In the genomic region with DNA sequence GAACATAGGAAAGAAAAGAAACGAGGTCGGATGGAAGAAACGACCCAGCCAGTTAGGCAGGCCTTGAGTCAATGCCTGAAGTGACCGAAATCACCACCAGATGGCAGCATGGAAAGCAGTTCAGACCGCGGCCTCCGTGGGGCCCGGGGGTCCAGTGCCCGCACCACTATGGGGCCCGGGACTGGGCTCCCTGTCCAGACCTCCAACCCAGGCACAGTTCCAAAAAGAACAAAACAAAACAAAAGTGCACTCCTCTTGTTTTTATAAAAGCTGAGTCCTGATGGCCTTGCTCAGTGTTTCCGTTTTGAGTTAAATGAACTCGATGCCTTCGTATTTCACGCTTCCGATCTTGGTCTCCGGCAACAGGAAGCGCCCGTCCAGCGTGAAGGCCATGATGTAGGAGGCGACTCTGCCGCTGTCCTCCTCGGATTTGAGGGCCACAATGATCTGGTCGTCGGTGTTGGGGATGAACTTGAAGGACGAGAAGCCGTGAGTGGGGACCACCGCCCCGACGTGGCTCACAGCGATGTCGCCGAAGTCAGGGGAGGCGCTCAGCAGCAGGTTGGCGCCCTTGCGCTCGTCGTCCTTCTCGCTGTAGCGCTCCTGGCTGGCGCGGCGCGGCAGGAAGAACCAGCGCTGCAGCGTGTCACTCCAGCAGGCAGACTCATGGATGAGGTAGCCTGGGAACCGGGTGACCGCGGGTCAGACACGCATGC, we compare ENCODE assay signal across 9 cellular contexts. TPM values are rescaled to one million over a fixed set of nuclear protein-coding genes. Genes with fewer than 3 reads are reported as not detected.
DNase-seq lines count a peak whose midpoint lies in the region; ATAC-seq and TF ChIP-seq lines count a peak whose summit lies in the region.
"Had no signal": no experiment of that assay in that cellular context is flagged by ENCODE, and none has a peak within 500 bp of the region (broad histone marks: within the 10 kb centered on the region; RNA-seq: fewer than 3 reads in every experiment).

No MANE protein-coding gene starts in this region.

- no peak for TF ChIP-seq EP300 in ovary (IDR thresholded peaks at IDR 0.05)

- peak; percentile 73 to 80 for ATAC-seq in activated T-cell treated with anti-CD3 and anti-CD28 coated beads, Interleukin-2, amount 50 U/mL, for 4 hours

- peaks cover 5% of the 10 kb centered on the region for H3K4me1 Mint-ChIP-seq in activated T-cell treated with anti-CD3 and anti-CD28 coated beads, Interleukin-2, amount 50 U/mL, for 4 hours (ENCODE audit: low read depth)

- H3K4me3 Mint-ChIP-seq in activated T-cell treated with anti-CD3 and anti-CD28 coated beads, Interleukin-2, amount 50 U/mL, for 4 hours, result no peak overlapping the region

- TF ChIP-seq POLR2A in ovary (IDR thresholded peaks at IDR 0.05), result no peak

- WGBS in ovary, 3 donors, result 56 to 68% (median 63%) methylated on average over 49 of the region's 49 CpGs

- TF ChIP-seq CTCF in GM10248 (IDR thresholded peaks at IDR 0.05; ENCODE audit: control extremely low read depth, extremely low read depth, low read depth, missing control alignments) (peak; percentile 56), fibroblast of villous mesenchyme (IDR thresholded peaks at IDR 0.05; ENCODE audit: insufficient read depth, low read depth, low read length) (peak; percentile 75), ovary (IDR thresholded peaks at IDR 0.05) (peak; percentile 65 to 76 (median 70))

- CTCF ChIA-PET in GM10248 (lab: Yijun Ruan, JAX), result interaction anchor here (1.0 to 1.6 kb wide), 4 partner anchors 17 to 496 kb away, joined by 3 read pairs; no protein-coding TSS in a partner anchor

- H3K27ac ChIP-seq in ovary, result peak overlapping the region in 1 of 2 donors; percentile 18
- H3K27ac ChIP-seq: SK-N-MC had no signal

- H3K36me3 ChIP-seq in ovary, result no peaks in the 10 kb centered on the region

- H3K9me3 Mint-ChIP-seq in activated T-cell treated with anti-CD3 and anti-CD28 coated beads, Interleukin-2, amount 50 U/mL, for 4 hours, result no peaks in the 10 kb centered on the region

- H3K36me3 Mint-ChIP-seq in activated T-cell treated with anti-CD3 and anti-CD28 coated beads, Interleukin-2, amount 50 U/mL, for 4 hours (ENCODE audit: insufficient read depth), result peaks cover 28% of the 10 kb centered on the region

- no peaks in the 10 kb centered on the region for H3K9me3 ChIP-seq in ovary

- H3K27me3 Mint-ChIP-seq in activated T-cell treated with anti-CD3 and anti-CD28 coated beads, Interleukin-2, amount 50 U/mL, for 4 hours (ENCODE audit: low read depth), result no peaks in the 10 kb centered on the region

- H3K27me3 ChIP-seq in ovary, result no peaks in the 10 kb centered on the region

- DNase-seq in GM10248 (ENCODE audit: extremely low spot score) (peak; percentile 74), NCI-H345 treated with DMSO at 0.1 percent for 48 hours (lab: John Stamatoyannopoulos, UW; ENCODE audit: unreplicated experiment) (peak; percentile 23), fibroblast of villous mesenchyme (ENCODE audit: low read depth) (peak; percentile 54), ovary (peak; percentile 64 to 80 (median 78)), NCI-H2081 treated with DMSO at 0.1 percent for 48 hours (lab: John Stamatoyannopoulos, UW) (no peak), HCEC 1CT (no peak), cerebellar nuclear complex (lab: John Stamatoyannopoulos, UW) (no peak)
- DNase-seq in activated T-cell treated with anti-CD3 and anti-CD28 coated beads, Interleukin-2, amount 50 U/mL, for 4 hours, result peak; percentile 40

- H3K4me1 ChIP-seq in ovary (ENCODE audit: insufficient read depth), result peaks cover 3% of the 10 kb centered on the region

- intact Hi-C loops in ovary (cut with DNase I), result loop anchor here in 2 of 4 donors (2.0 to 10.0 kb wide), 2 partner anchors 45 to 401 kb away; no protein-coding TSS in a partner anchor

- H3K4me3 ChIP-seq in fibroblast of villous mesenchyme (ENCODE audit: low read depth, low read length) (no peak overlapping the region), ovary (no peak overlapping the region)
- H3K4me3 ChIP-seq: SK-N-MC had no signal

- POLR2A ChIA-PET in GM10248 (lab: Yijun Ruan, JAX), result no interaction called here

RNA-seq across cellular contexts. Expression of a gene that starts 13.7 kb away (rescaled TPM):
- total RNA-seq in activated T-cell treated with anti-CD3 and anti-CD28 coated beads, Interleukin-2, amount 50 U/mL, for 4 hours, result 10 to 100 TPM; 14.5 to 32.1 (median 29.9) TPM
- total RNA-seq in fibroblast of villous mesenchyme (297 and 325 TPM in 2 replicates), ovary (100 to 1,000 TPM; 191 to 584 (median 250) TPM)
- 100 to 1,000 TPM; 214 to 251 TPM for polyA plus RNA-seq in ovary

RNA-seq across cellular contexts. Expression of a gene that starts 16.2 kb away (rescaled TPM):
- 10 to 100 TPM; 46.7 to 68.6 (median 55.5) TPM for total RNA-seq in activated T-cell treated with anti-CD3 and anti-CD28 coated beads, Interleukin-2, amount 50 U/mL, for 4 hours
- total RNA-seq in fibroblast of villous mesenchyme, result 49.6 and 63.9 TPM in 2 replicates
- 10 to 100 TPM; 20.4 to 48.8 (median 34.3) TPM for total RNA-seq in ovary
- polyA plus RNA-seq in ovary, result 10 to 100 TPM; 18.6 to 33.8 TPM

RNA-seq across cellular contexts. Expression of a gene that starts 30.6 kb away (rescaled TPM):
- under 1 TPM; 0.29 to 0.41 (median 0.38) TPM for total RNA-seq in activated T-cell treated with anti-CD3 and anti-CD28 coated beads, Interleukin-2, amount 50 U/mL, for 4 hours
- total RNA-seq in fibroblast of villous mesenchyme (28.3 and 63.5 TPM in 2 replicates), ovary (10 to 100 TPM; 41.1 to 85.9 (median 53.5) TPM)
- 10 to 100 TPM; 17.9 to 69.4 TPM for polyA plus RNA-seq in ovary

Comparison
In these comparisons a context has a peak if more than half of its experiments do, and no peak if none do; other contexts are left out.
1. DNase-seq: peak in GM10248 (single experiment), NCI-H345 treated with DMSO at 0.1 percent for 48 hours (single experiment), activated T-cell treated with anti-CD3 and anti-CD28 coated beads, Interleukin-2, amount 50 U/mL, for 4 hours (single experiment), fibroblast of villous mesenchyme (single experiment) and ovary (5 of 5); none in NCI-H2081 treated with DMSO at 0.1 percent for 48 hours (single experiment), HCEC 1CT (single experiment) and cerebellar nuclear complex (0 of 2).
2. RNA of a gene that starts 30.6 kb away (total RNA-seq): 28.3 to 63.5 TPM in fibroblast of villous mesenchyme and 41.1 to 85.9 TPM in ovary; 0.29 to 0.41 TPM in activated T-cell treated with anti-CD3 and anti-CD28 coated beads, Interleukin-2, amount 50 U/mL, for 4 hours; every median in the first group is over 10 times any median in the second.
3. Peak in every context shown above with its lines, with median percentiles within 50 percentile points of each other: CTCF ChIP-seq.